Comparison of ENCODE assay signal across 1 cellular context in genomic region chr5:42924226-42924625, GRCh38.
TF ChIP-seq lines count a peak whose summit lies in the region.

No MANE protein-coding gene starts in this region.

TF ChIP-seq in H1, 55 proteins besides CTCF, POLR2A, EP300 and RAD21:
- TF ChIP-seq SRF (IDR thresholded peaks at IDR 0.05; ENCODE audit: low read depth, low read length) (no peak), E2F6 (IDR thresholded peaks at IDR 0.05) (no peak), KDM1A (IDR thresholded peaks at IDR 0.05; ENCODE audit: borderline replicate concordance, low read length) (no peak), RXRA (IDR thresholded peaks at IDR 0.05; ENCODE audit: insufficient read depth, low read depth, low read length) (no peak), GTF2F1 (IDR thresholded peaks at IDR 0.05; ENCODE audit: borderline replicate concordance, low read depth, low read length) (no peak), TBP (IDR thresholded peaks at IDR 0.05; ENCODE audit: low read depth, low read length) (no peak), NRF1 (IDR thresholded peaks at IDR 0.05; ENCODE audit: low read depth, low read length) (no peak), MAX (IDR thresholded peaks at IDR 0.05) (no peak), POU5F1 (IDR thresholded peaks at IDR 0.05; ENCODE audit: low read depth, low read length) (no peak)
